ENCODE assay signal across 1 cellular context in the genomic region with DNA sequence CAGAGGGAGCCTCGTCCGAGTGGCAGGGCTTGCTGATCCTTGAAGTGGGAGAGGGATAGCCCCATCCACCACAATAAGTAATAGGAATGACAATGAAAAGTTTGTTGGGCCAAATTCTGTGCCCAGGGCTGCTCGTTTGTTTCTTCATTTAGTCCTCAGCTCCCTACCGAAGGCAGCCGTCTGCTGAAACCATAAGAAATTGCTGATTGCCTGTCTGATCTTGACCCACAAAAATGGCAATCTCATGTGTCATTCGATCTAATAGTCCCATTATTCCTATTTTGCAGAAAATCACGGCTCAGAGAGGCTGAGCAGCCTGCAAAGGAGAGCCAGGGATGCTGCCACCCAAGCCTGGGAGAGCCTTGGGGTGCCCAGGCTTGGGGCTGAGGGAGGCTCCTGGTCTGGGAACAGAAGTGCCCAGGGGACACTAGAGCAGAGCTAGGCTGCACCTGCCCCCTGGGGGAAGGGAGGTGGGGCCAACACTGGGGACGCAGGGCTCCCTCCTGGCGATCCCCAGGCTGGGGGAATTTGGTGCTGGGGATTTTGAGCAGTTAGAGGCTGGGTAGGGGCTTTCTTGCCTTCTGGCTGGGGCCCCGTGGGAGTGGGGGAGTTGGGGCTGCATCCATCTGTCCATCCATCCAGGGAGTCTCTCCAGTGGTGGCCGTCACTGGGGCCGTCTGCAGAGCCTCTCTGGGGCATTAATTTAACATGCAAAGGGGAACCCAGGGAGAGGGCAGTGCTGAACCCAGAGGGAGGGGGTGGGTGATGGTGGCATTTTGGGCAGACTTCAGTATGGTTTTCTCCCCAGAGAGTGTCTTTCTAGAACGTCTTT.
TF ChIP-seq lines count a peak whose summit lies in the region.

No MANE protein-coding gene starts in this region.

TF ChIP-seq in H1, 55 proteins besides CTCF, POLR2A, EP300 and RAD21:
- no peak for TF ChIP-seq TBP (IDR thresholded peaks at IDR 0.05; ENCODE audit: low read depth, low read length)
TF ChIP-seq in H1: peak in this region for 0.
